In genomic region chr6:90187437-90188049, GRCh38 we compare ENCODE assay signal across 12 cellular contexts.
DNase-seq lines count a peak whose midpoint lies in the region; ATAC-seq and TF ChIP-seq lines count a peak whose summit lies in the region.
"Had no signal": no experiment of that assay in that cellular context is flagged by ENCODE, and none has a peak within 500 bp of the region (broad histone marks: within the 10 kb centered on the region; RNA-seq: fewer than 3 reads in every experiment).

No MANE protein-coding gene starts in this region.

- no peak overlapping the region for H3K9ac ChIP-seq in endodermal cell (ENCODE audit: extremely low read depth, low read length, poor library complexity, severe bottlenecking)

- H3K4me3 ChIP-seq in right cardiac atrium (ENCODE audit: low read length) (no peak overlapping the region), spleen (peak overlapping the region in 1 of 8 donors; percentile 33), endodermal cell (ENCODE audit: low read length) (no peak overlapping the region)
- H3K4me3 ChIP-seq: A549 had no signal

- no peaks in the 10 kb centered on the region for H3K36me3 ChIP-seq in spleen
- no peaks in the 10 kb centered on the region for H3K36me3 ChIP-seq in endodermal cell (ENCODE audit: control insufficient read depth, insufficient read depth, low read length)

- peak overlapping the region; percentile 87 for H3K27ac Mint-ChIP-seq in activated CD4-positive, alpha-beta T cell treated with anti-CD3 and anti-CD28 coated beads for 36 hours
- peak overlapping the region; percentile 94 to 95 for H3K27ac Mint-ChIP-seq in T-cell
- H3K27ac Mint-ChIP-seq in endodermal cell = no peak overlapping the region

- peaks cover 86% of the 10 kb centered on the region for H3K4me1 Mint-ChIP-seq in activated CD4-positive, alpha-beta T cell treated with anti-CD3 and anti-CD28 coated beads for 36 hours
- H3K4me1 Mint-ChIP-seq in T-cell = peaks cover 81 to 86% (median 85%) of the 10 kb centered on the region in 3 donors
- peaks cover 7% of the 10 kb centered on the region for H3K4me1 Mint-ChIP-seq in endodermal cell

- intact Hi-C loops in activated CD4-positive, alpha-beta T cell treated with anti-CD3 and anti-CD28 coated beads for 36 hours (cut with DNase I, micrococcal nuclease) = loop anchor here in 1 of 2 experiments (2.0 kb wide), 1 partner anchor 31 kb away; no protein-coding TSS in a partner anchor
- intact Hi-C loops in right cardiac atrium (cut with DNase I) = no loop called here
- intact Hi-C loops in spleen (cut with DNase I; ENCODE audit: low total_unique reads) = no loop called here

- H3K27me3 Mint-ChIP-seq in activated CD4-positive, alpha-beta T cell treated with anti-CD3 and anti-CD28 coated beads for 36 hours = no peaks in the 10 kb centered on the region
- H3K27me3 Mint-ChIP-seq in T-cell (no peaks in the 10 kb centered on the region), endodermal cell (ENCODE audit: insufficient read depth) (no peaks in the 10 kb centered on the region)
- H3K27me3 Mint-ChIP-seq: effector memory CD8-positive, alpha-beta T cell had no signal

- WGBS in right cardiac atrium = 58% methylated on average over 8 of the region's 8 CpGs
- 29 to 39% (median 34%) methylated on average over 6 to 8 of the region's 8 CpGs for WGBS in spleen, 5 donors
- WGBS in endodermal cell (ENCODE audit: insufficient coverage in 1 of 2, insufficient read length in 1 of 2), 2 experiments = 93 to 95% methylated on average over 4 to 8 of the region's 8 CpGs

- CTCF ChIA-PET in activated CD4-positive, alpha-beta T cell treated with anti-CD3 and anti-CD28 coated beads for 36 hours (lab: Charles Lee) = interaction anchor here (0.6 to 3.0 kb wide), 7 partner anchors 7 to 247 kb away, joined by 3 to 16 read pairs (median 4); no protein-coding TSS in a partner anchor
- CTCF ChIA-PET in T-cell (lab: Charles Lee) = interaction anchor here in 1 of 2 donors (1.4 kb wide), 1 partner anchor 7 kb away, joined by 4 read pairs; no protein-coding TSS in a partner anchor

- H3K36me3 Mint-ChIP-seq in activated CD4-positive, alpha-beta T cell treated with anti-CD3 and anti-CD28 coated beads for 36 hours (ENCODE audit: low read depth) = peaks cover 49% of the 10 kb centered on the region
- H3K36me3 Mint-ChIP-seq in T-cell = peaks cover 6% of the 10 kb centered on the region
- H3K36me3 Mint-ChIP-seq in endodermal cell (ENCODE audit: low read depth) = peaks cover 5% of the 10 kb centered on the region

- POLR2A ChIA-PET in activated CD4-positive, alpha-beta T cell treated with anti-CD3 and anti-CD28 coated beads for 36 hours (lab: Charles Lee) = no interaction called here
- POLR2A ChIA-PET in T-cell (lab: Charles Lee) = no interaction called here

- H3K4me1 ChIP-seq in right cardiac atrium (ENCODE audit: control insufficient read depth, insufficient read depth, low read length) = no peaks in the 10 kb centered on the region
- peaks cover 12 to 97% (median 59%) of the 10 kb centered on the region in 6 donors for H3K4me1 ChIP-seq in spleen
- peaks cover 8% of the 10 kb centered on the region for H3K4me1 ChIP-seq in endodermal cell (ENCODE audit: control insufficient read depth, insufficient read depth, low read length)
- H3K4me1 ChIP-seq: A549 had no signal

- no peak for TF ChIP-seq CTCF in spleen (IDR thresholded peaks at IDR 0.05 in 8 of 11, conservative IDR thresholded peaks at IDR 0.05 in 3 of 11)
- TF ChIP-seq CTCF in endodermal cell (conservative IDR thresholded peaks at IDR 0.05) = no peak

- peak; percentile 45 for ATAC-seq in activated CD4-positive, alpha-beta T cell treated with anti-CD3 and anti-CD28 coated beads for 36 hours
- ATAC-seq in T-cell (replicated peaks in 1 of 4) = peak; percentile 25 to 68 (median 48)
- peak; percentile 54 to 79 for ATAC-seq in right cardiac atrium
- no peak for ATAC-seq in GM19035 (IDR thresholded peaks at IDR 0.05; ENCODE audit: unreplicated experiment)
- ATAC-seq: A549 had no signal

- no peak for TF ChIP-seq POLR2A in spleen (IDR thresholded peaks at IDR 0.05)

- H3K4me3 Mint-ChIP-seq in activated CD4-positive, alpha-beta T cell treated with anti-CD3 and anti-CD28 coated beads for 36 hours = peak overlapping the region; percentile 54
- H3K4me3 Mint-ChIP-seq in T-cell (peak overlapping the region; percentile 62 to 67 (median 66)), endodermal cell (no peak overlapping the region)

- H3K9me3 Mint-ChIP-seq in activated CD4-positive, alpha-beta T cell treated with anti-CD3 and anti-CD28 coated beads for 36 hours (ENCODE audit: low read depth) = no peaks in the 10 kb centered on the region
- H3K9me3 Mint-ChIP-seq in T-cell (no peaks in the 10 kb centered on the region), endodermal cell (no peaks in the 10 kb centered on the region)
- H3K9me3 Mint-ChIP-seq: effector memory CD8-positive, alpha-beta T cell had no signal

- no peak overlapping the region for H3K27ac ChIP-seq in right cardiac atrium (ENCODE audit: low read length)
- H3K27ac ChIP-seq in spleen = peak overlapping the region; percentile 21 to 78 (median 65)
- H3K27ac ChIP-seq in endodermal cell (ENCODE audit: low read depth, low read length) = no peak overlapping the region
- H3K27ac ChIP-seq: A549 had no signal

- no peaks in the 10 kb centered on the region for H3K9me3 ChIP-seq in right cardiac atrium (ENCODE audit: control insufficient read depth, low read length)
- no peaks in the 10 kb centered on the region for H3K9me3 ChIP-seq in spleen
- no peaks in the 10 kb centered on the region for H3K9me3 ChIP-seq in endodermal cell (ENCODE audit: control insufficient read depth, low read length)
- H3K9me3 ChIP-seq: A549 had no signal

- no peaks in the 10 kb centered on the region for H3K27me3 ChIP-seq in right cardiac atrium (ENCODE audit: control insufficient read depth, insufficient read depth)
- H3K27me3 ChIP-seq in spleen (replicated peaks in 1 of 7) = no peaks in the 10 kb centered on the region
- no peaks in the 10 kb centered on the region for H3K27me3 ChIP-seq in endodermal cell (ENCODE audit: control insufficient read depth, insufficient read depth, low read length, poor library complexity, severe bottlenecking)

- DNase-seq in activated CD4-positive, alpha-beta T cell treated with anti-CD3 and anti-CD28 coated beads for 36 hours = peak; percentile 41
- DNase-seq in activated CD4-positive, alpha-beta T cell treated with anti-CD3 and anti-CD28 coated beads, Interleukin-2, amount 50 U/mL, for 48 hours = no peak
- DNase-seq in T-cell = peak in 3 of 34 experiments; percentile 17 to 39 (median 35)
- no peak for DNase-seq in right cardiac atrium
- DNase-seq in spleen = no peak
- no peak for DNase-seq in SKM-1 treated with dmso at 0.1 percent for 144 hours (lab: John Stamatoyannopoulos, UW; ENCODE audit: unreplicated experiment)
- no peak for DNase-seq in endodermal cell
- DNase-seq: effector memory CD8-positive, alpha-beta T cell; H7; stimulated activated CD4-positive, alpha-beta T cell treated with anti-CD3 and anti-CD28 coated beads, Interleukin-1b, Interleukin-23, amount 100 ng/mL, for 48 hours had no signal

Comparison
In these comparisons a context has a peak if more than half of its experiments do, and no peak if none do; other contexts are left out.
1. H3K27ac ChIP-seq: peak in spleen (8 of 8); none in right cardiac atrium (single experiment) and endodermal cell (single experiment).